21 cellular contexts compared by ENCODE assay signal in genomic region chr2:157849591-157849990, GRCh38.
"Had no signal": no experiment of that assay in that cellular context is flagged by ENCODE, and none has a peak within 500 bp of the region (broad histone marks: within the 10 kb centered on the region; RNA-seq: fewer than 3 reads in every experiment).

No MANE protein-coding gene starts in this region.

- H3K27ac ChIP-seq: foreskin keratinocyte, tibial nerve, vagina, WERI-Rb-1 had no signal

- DNase-seq: activated CD4-positive, alpha-beta T cell treated with anti-CD3 and anti-CD28 coated beads, Interleukin-2, amount 50 U/mL, for 48 hours; activated effector memory CD4-positive, alpha-beta T cell treated with Interleukin-2 at 50 U/mL for 16 hours; activated naive CD4-positive, alpha-beta T cell treated with anti-CD3 and anti-CD28 coated beads, Interleukin-2, amount 50 U/mL, for 16 hours; central memory CD4-positive, alpha-beta T cell; cortex of kidney; effector CD8-positive, alpha-beta T cell; foreskin keratinocyte; glutamatergic neuron; immature natural killer cell; left colon; mucosa of descending colon; naive thymus-derived CD8-positive, alpha-beta T cell; retina; stimulated activated CD4-positive, alpha-beta T cell treated with anti-CD3 and anti-CD28 coated beads, Interleukin-2, amount 100 ng/mL, for 48 hours; stimulated activated naive B cell treated with anti-CD40 and anti-IgM and Interleukin-4, amounts not matched to agents 10 μg/mL and 1 μg/mL and 100 μg/mL, for 72 hours; substantia nigra; T-cell; T1000; WERI-Rb-1 had no signal

- H3K27me3 ChIP-seq: foreskin keratinocyte, tibial nerve, vagina had no signal

- H3K4me1 ChIP-seq: foreskin keratinocyte, tibial nerve had no signal

- H3K4me3 ChIP-seq: mucosa of descending colon, tibial nerve, vagina had no signal

- H3K36me3 ChIP-seq: vagina, WERI-Rb-1 had no signal

- H3K9me3 ChIP-seq: mucosa of descending colon, tibial nerve, vagina had no signal
